Comparison of ENCODE assay signal across 22 cellular contexts in genomic region chr1:121417289-121417955, GRCh38.
DNase-seq lines count a peak whose midpoint lies in the region; ATAC-seq, FAIRE-seq and TF ChIP-seq lines count a peak whose summit lies in the region.
"Had no signal": no experiment of that assay in that cellular context is flagged by ENCODE, and none has a peak within 500 bp of the region (broad histone marks: within the 10 kb centered on the region; RNA-seq: fewer than 3 reads in every experiment).

No MANE protein-coding gene starts in this region.

- H3K4me1 ChIP-seq in K562 (replicated peaks in 1 of 2; ENCODE audit: control insufficient read depth in 2 of 2, insufficient read depth in 2 of 2, low read length in 2 of 2) (no peaks in the 10 kb centered on the region), keratinocyte (ENCODE audit: control insufficient read depth, extremely low read depth, insufficient read depth, low read length) (peaks cover 18% of the 10 kb centered on the region)
- H3K4me1 ChIP-seq: parathyroid adenoma had no signal

- FAIRE-seq in K562 (lab: Jason Lieb, UNC) (no peak), keratinocyte (lab: Jason Lieb, UNC) (no peak)
- FAIRE-seq: D721Med, GM19239 had no signal

- no peaks in the 10 kb centered on the region for H3K79me2 ChIP-seq in K562 (ENCODE audit: control insufficient read depth, insufficient read depth, low read length)
- no peaks in the 10 kb centered on the region for H3K79me2 ChIP-seq in keratinocyte (ENCODE audit: control insufficient read depth, insufficient read depth, low read length)
- H3K79me2 ChIP-seq: parathyroid adenoma had no signal

- in situ Hi-C loops in K562 (cut with MboI), result no loop called here

- H3K36me3 ChIP-seq in K562 (ENCODE audit: control insufficient read depth, insufficient read depth, low read length) (no peaks in the 10 kb centered on the region), keratinocyte (ENCODE audit: control insufficient read depth in 2 of 2, extremely low read depth in 1 of 2, insufficient read depth in 2 of 2, low read length in 2 of 2) (no peaks in the 10 kb centered on the region)
- H3K36me3 ChIP-seq: thoracic aorta had no signal

- no peak for TF ChIP-seq EP300 in K562 (IDR thresholded peaks at IDR 0.05; ENCODE audit: low read length)

- no peak for TF ChIP-seq POLR2A in NB4 (IDR thresholded peaks at IDR 0.05; ENCODE audit: extremely low read depth, insufficient read length)
- TF ChIP-seq POLR2A in K562 (conservative IDR thresholded peaks at IDR 0.05), result no peak

- TF ChIP-seq RAD21 in K562 (CRISPR knock-in tag; conservative IDR thresholded peaks at IDR 0.05 in 1 of 2, IDR thresholded peaks at IDR 0.05 in 1 of 2), result no peak

- H3K27me3 ChIP-seq in K562 (ENCODE audit: control insufficient read depth in 2 of 2, insufficient read depth in 2 of 2, low read length in 2 of 2), result peaks cover 4 to 7% of the 10 kb centered on the region in 2 experiments; a peak in 4 of 5 replicates
- H3K27me3 ChIP-seq in keratinocyte (ENCODE audit: control insufficient read depth, extremely low read depth, insufficient read depth, low read length), result no peaks in the 10 kb centered on the region
- H3K27me3 ChIP-seq: dorsolateral prefrontal cortex had no signal

- CTCF ChIA-PET in K562 (lab: Yijun Ruan, JAX; ENCODE audit: low intra/inter-chr PET ratio), result no interaction called here

- H3K4me3 ChIP-seq in NB4 (ENCODE audit: low read depth, low read length) (no peak overlapping the region), K562 (no peak overlapping the region), keratinocyte (ENCODE audit: control insufficient read depth in 2 of 3, extremely low read depth in 1 of 3, insufficient read depth in 2 of 3, low read depth in 1 of 3, low read length in 3 of 3) (no peak overlapping the region)
- H3K4me3 ChIP-seq: thoracic aorta had no signal

- H3K9ac ChIP-seq in K562 (ENCODE audit: insufficient read depth in 1 of 2, low read depth in 2 of 2, low read length in 2 of 2) (no peak overlapping the region), keratinocyte (ENCODE audit: control insufficient read depth, extremely low read depth, insufficient read depth, low read length) (peak overlapping the region; percentile 9)
- H3K9ac ChIP-seq: parathyroid adenoma had no signal

- no peak overlapping the region for H3K4me2 ChIP-seq in K562 (ENCODE audit: insufficient read depth, low read length)
- peak overlapping the region; percentile 82 for H3K4me2 ChIP-seq in keratinocyte (ENCODE audit: control insufficient read depth, extremely low read depth, insufficient read depth, low read depth, low read length)

- dilution Hi-C loops in keratinocyte (cut with MboI; ENCODE audit: extremely low pct_ligation_motif_present, low sequenced_read_pairs), result no loop called here

- H3K9me1 ChIP-seq in K562 (ENCODE audit: control insufficient read depth, insufficient read depth, low read length) (no peaks in the 10 kb centered on the region), keratinocyte (ENCODE audit: control insufficient read depth, extremely low read depth, insufficient read depth, low read length) (no peaks in the 10 kb centered on the region)

- TF ChIP-seq CTCF in NB4 (IDR thresholded peaks at IDR 0.05; ENCODE audit: low read depth, low read length) (no peak), K562 (IDR thresholded peaks at IDR 0.05 in 2 of 3, conservative IDR thresholded peaks at IDR 0.05 in 1 of 3; ENCODE audit: insufficient read depth in 2 of 3, low read depth in 1 of 3, low read length in 3 of 3) (no peak), keratinocyte (optimal IDR thresholded peaks at IDR 0.05 in 1 of 3, IDR thresholded peaks at IDR 0.05 in 1 of 3, conservative IDR thresholded peaks at IDR 0.05 in 1 of 3; ENCODE audit: extremely low read depth in 1 of 3, insufficient read depth in 2 of 3, low read length in 3 of 3) (no peak)

- H3K27ac ChIP-seq in K562 (ENCODE audit: extremely low read depth, low read depth, low read length) (no peak overlapping the region), keratinocyte (ENCODE audit: control insufficient read depth, insufficient read depth, low read length) (peak overlapping the region; percentile 58)
- H3K27ac ChIP-seq: C4-2B, dorsolateral prefrontal cortex, parathyroid adenoma, thoracic aorta had no signal

- POLR2A ChIA-PET in K562 (lab: Yijun Ruan, JAX), result no interaction called here

- no peak overlapping the region for H2AFZ ChIP-seq in K562 (ENCODE audit: low read depth, low read length)
- no peak overlapping the region for H2AFZ ChIP-seq in keratinocyte (ENCODE audit: control insufficient read depth, low read length)
- H2AFZ ChIP-seq: parathyroid adenoma had no signal

- intact Hi-C loops in K562 (cut with micrococcal nuclease), result no loop called here

- peak; percentile 39; the same call in 1 of the 3 replicates for ATAC-seq in K562

- no TSS peak for BruUV-seq in K562 (replicated peaks; lab: Mats Ljungman, UMichigan)

- no peaks in the 10 kb centered on the region for H3K9me3 ChIP-seq in K562 (replicated peaks; ENCODE audit: control insufficient read depth, insufficient read depth, low read depth, low read length)
- H3K9me3 ChIP-seq in keratinocyte (ENCODE audit: control insufficient read depth, low read depth, low read length), result no peaks in the 10 kb centered on the region
- H3K9me3 ChIP-seq: thoracic aorta had no signal

- WGBS in K562 (ENCODE audit: insufficient coverage, low coverage, missing lambda C conversion rate), result 20% methylated on average over 6 of the region's 6 CpGs

- DNase-seq in EL (peak; percentile 28), NB4 (ENCODE audit: low read depth) (peak; percentile 56), K562 (ENCODE audit: extremely low read depth in 1 of 4, low spot score in 3 of 4) (no peak), keratinocyte (ENCODE audit: low read depth, low spot score) (peak; percentile 68), NOMO-1 (lab: John Stamatoyannopoulos, UW; ENCODE audit: unreplicated experiment in 2 of 2) (no peak), NCI-H1436 (lab: John Stamatoyannopoulos, UW) (no peak), DMS53 (lab: John Stamatoyannopoulos, UW) (no peak)
- no peak for DNase-seq in activated CD4-positive, alpha-beta T cell treated with anti-CD3 and anti-CD28 coated beads for 48 hours
- DNase-seq: activated naive CD4-positive, alpha-beta T cell treated with Interleukin-2 at 50 U/mL for 16 hours; activated T-cell treated with anti-CD3 and anti-CD28 coated beads, Interleukin-2, amount 50 U/mL, for 24 hours; amniotic stem cell; HCEC 1CT; NCI-H524; right cardiac atrium; stimulated activated CD4-positive, alpha-beta T cell treated with anti-CD3 and anti-CD28 coated beads, Interleukin-4, amount 100 ng/mL, for 4 hours; stimulated activated naive CD4-positive, alpha-beta T cell treated with Interleukin-2 at 50 U/mL for 16 hours had no signal

- H4K20me1 ChIP-seq in K562 (replicated peaks; ENCODE audit: control insufficient read depth, insufficient read depth, low read length), result no peaks in the 10 kb centered on the region
- H4K20me1 ChIP-seq in keratinocyte (ENCODE audit: control insufficient read depth, extremely low read depth, insufficient read depth, low read length), result no peaks in the 10 kb centered on the region

TF ChIP-seq in K562, 482 proteins besides CTCF, POLR2A, EP300 and RAD21:
- TF ChIP-seq CEBPG (CRISPR knock-in tag; IDR thresholded peaks at IDR 0.05), result no peak
- peak; percentile 45 to 56; a peak in 2 of 4 replicates for TF ChIP-seq CEBPG (tag; conservative IDR thresholded peaks at IDR 0.05 in 1 of 2, IDR thresholded peaks at IDR 0.05 in 1 of 2)
- TF ChIP-seq CEBPB (tag; IDR thresholded peaks at IDR 0.05), result peak; percentile 82
- no peak for TF ChIP-seq ZNF184 (CRISPR knock-in tag; IDR thresholded peaks at IDR 0.05)
- TF ChIP-seq ZBTB8A (IDR thresholded peaks at IDR 0.05; ENCODE audit: partially characterized antibody), result no peak
- TF ChIP-seq, protein P1, sequence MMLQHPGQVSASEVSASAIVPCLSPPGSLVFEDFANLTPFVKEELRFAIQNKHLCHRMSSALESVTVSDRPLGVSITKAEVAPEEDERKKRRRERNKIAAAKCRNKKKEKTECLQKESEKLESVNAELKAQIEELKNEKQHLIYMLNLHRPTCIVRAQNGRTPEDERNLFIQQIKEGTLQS (IDR thresholded peaks at IDR 0.05), result peak; percentile 64
- TF ChIP-seq, protein P1 (CRISPR knock-in tag; conservative IDR thresholded peaks at IDR 0.05), result no peak
- TF ChIP-seq MAFK (IDR thresholded peaks at IDR 0.05; ENCODE audit: low read length), result no peak
TF ChIP-seq in K562: peak in this region for 3.

Comparison
In these comparisons a context has a peak if more than half of its experiments do, and no peak if none do; other contexts are left out.
1. DNase-seq: peak in EL (single experiment), NB4 (single experiment) and keratinocyte (single experiment); none in K562 (0 of 4), activated CD4-positive, alpha-beta T cell treated with anti-CD3 and anti-CD28 coated beads for 48 hours (single experiment), NOMO-1 (0 of 2), NCI-H1436 (single experiment) and DMS53 (single experiment).